ENCODE assay signal across 1 cellular context in genomic region chr14:80278293-80279037, GRCh38.
TF ChIP-seq lines count a peak whose summit lies in the region.

No MANE protein-coding gene starts in this region.

TF ChIP-seq in GM12878, 131 proteins besides CTCF, POLR2A, EP300 and RAD21 (continued from another document):
- TF ChIP-seq ZNF687 (IDR thresholded peaks at IDR 0.05) (no peak), REST (IDR thresholded peaks at IDR 0.05; ENCODE audit: low read depth, low read length) (no peak), MTA2 (IDR thresholded peaks at IDR 0.05; ENCODE audit: low read depth) (no peak), MLLT1 (IDR thresholded peaks at IDR 0.05) (no peak), SREBF2 (IDR thresholded peaks at IDR 0.05; ENCODE audit: low read length) (no peak), MYB (IDR thresholded peaks at IDR 0.05; ENCODE audit: borderline replicate concordance, low read depth, low read length) (no peak), RAD51 (IDR thresholded peaks at IDR 0.05) (no peak)
